ENCODE assay signal across 8 cellular contexts in genomic region chr15:58227706-58228543, GRCh38.
A peak's percentile ranks its signal among the peaks of the same experiment; 100 is the strongest.
DNase-seq lines count a peak whose midpoint lies in the region; ATAC-seq, FAIRE-seq and TF ChIP-seq lines count a peak whose summit lies in the region.

No MANE protein-coding gene starts in this region.

- H3K4me2 ChIP-seq in KMS-11, result no peak overlapping the region

- H3K27me3 ChIP-seq in KMS-11 (ENCODE audit: insufficient read depth, low read depth) (no peaks in the 10 kb centered on the region), tibial artery (no peaks in the 10 kb centered on the region)

- no peak overlapping the region for H3K27ac Mint-ChIP-seq in activated T-helper 17 cell treated with anti-CD3 and anti-CD28 coated beads, Interleukin-2, amount 50 U/mL, for 72 hours

- H3K4me1 ChIP-seq in KMS-11 (ENCODE audit: low read depth, poor library complexity, severe bottlenecking) (no peaks in the 10 kb centered on the region), tibial artery (peaks cover 0 to 24% (median 12%) of the 10 kb centered on the region in 4 donors)

- H2AFZ ChIP-seq in KMS-11 (ENCODE audit: low read depth), result no peak overlapping the region

- peak; percentile 54 for ATAC-seq in activated T-helper 17 cell treated with anti-CD3 and anti-CD28 coated beads, Interleukin-2, amount 50 U/mL, for 72 hours (replicated peaks)
- ATAC-seq in HG02981 (IDR thresholded peaks at IDR 0.05; ENCODE audit: unreplicated experiment), result no peak

- H3K27me3 Mint-ChIP-seq in activated T-helper 17 cell treated with anti-CD3 and anti-CD28 coated beads, Interleukin-2, amount 50 U/mL, for 72 hours, result peaks cover 3% of the 10 kb centered on the region

- H3K36me3 ChIP-seq in KMS-11 (ENCODE audit: insufficient read depth) (no peaks in the 10 kb centered on the region), tibial artery (no peaks in the 10 kb centered on the region)

- H3K9me3 Mint-ChIP-seq in activated T-helper 17 cell treated with anti-CD3 and anti-CD28 coated beads, Interleukin-2, amount 50 U/mL, for 72 hours, result no peaks in the 10 kb centered on the region

- peak; percentile 44 for FAIRE-seq in D721Med (lab: Jason Lieb, UNC)

- H3K36me3 Mint-ChIP-seq in activated T-helper 17 cell treated with anti-CD3 and anti-CD28 coated beads, Interleukin-2, amount 50 U/mL, for 72 hours (ENCODE audit: low read depth), result no peaks in the 10 kb centered on the region

- no peaks in the 10 kb centered on the region for H3K4me1 Mint-ChIP-seq in activated T-helper 17 cell treated with anti-CD3 and anti-CD28 coated beads, Interleukin-2, amount 50 U/mL, for 72 hours

- intact Hi-C loops in tibial artery (cut with DNase I; ENCODE audit: low total_unique reads), result no loop called here

- H3K9me3 ChIP-seq in tibial artery, result no peaks in the 10 kb centered on the region

- no peak overlapping the region for H3K4me3 Mint-ChIP-seq in activated T-helper 17 cell treated with anti-CD3 and anti-CD28 coated beads, Interleukin-2, amount 50 U/mL, for 72 hours

- H3K9ac ChIP-seq in KMS-11, result no peak overlapping the region

- H4K20me1 ChIP-seq in KMS-11 (ENCODE audit: insufficient read depth), result no peaks in the 10 kb centered on the region

- TF ChIP-seq CTCF in D721Med (IDR thresholded peaks at IDR 0.05; ENCODE audit: insufficient read depth, missing control alignments) (peak; percentile 77), KMS-11 (conservative IDR thresholded peaks at IDR 0.05; ENCODE audit: low read depth, low read length) (peak; percentile 93), tibial artery (IDR thresholded peaks at IDR 0.05) (peak; percentile 69 to 79)

- DNase-seq in D721Med (ENCODE audit: insufficient read length, low spot score) (no peak), RKO (ENCODE audit: low spot score) (peak; percentile 70), fibroblast of the conjunctiva (ENCODE audit: low read depth) (peak; percentile 74), occipital lobe (lab: John Stamatoyannopoulos, UW) (peak; percentile 41), tibial artery (peak; percentile 69 to 73)

- H3K27ac ChIP-seq in KMS-11 (no peak overlapping the region), tibial artery (no peak overlapping the region)

- H3K4me3 ChIP-seq in KMS-11 (IDR thresholded peaks at IDR 0.05; ENCODE audit: insufficient read depth, low read depth, low read length) (no peak overlapping the region), tibial artery (no peak overlapping the region)

- no peaks in the 10 kb centered on the region for H3K79me2 ChIP-seq in KMS-11 (ENCODE audit: insufficient read depth, low read depth)
